In genomic region chr19:42066075-42066754, GRCh38 we compare ENCODE assay signal across 10 cellular contexts. TPM values are rescaled to one million over a fixed set of nuclear protein-coding genes. Genes with fewer than 3 reads are reported as not detected.
DNase-seq lines count a peak whose midpoint lies in the region; ATAC-seq and TF ChIP-seq lines count a peak whose summit lies in the region.
"Had no signal": no experiment of that assay in that cellular context is flagged by ENCODE, and none has a peak within 500 bp of the region (broad histone marks: within the 10 kb centered on the region; RNA-seq: fewer than 3 reads in every experiment).

No MANE protein-coding gene starts in this region.

- H3K27me3 ChIP-seq in testis = no peaks in the 10 kb centered on the region

- intact Hi-C loops in activated CD8-positive, alpha-beta T cell treated with anti-CD3 and anti-CD28 coated beads for 36 hours (cut with micrococcal nuclease) = no loop called here
- intact Hi-C loops in testis (cut with DNase I; ENCODE audit: low total_unique reads) = no loop called here

- CTCF ChIA-PET in activated CD8-positive, alpha-beta T cell treated with anti-CD3 and anti-CD28 coated beads, Interleukin-2, amount 10 ng/mL, durations not matched to agents 7 days and 5 days (lab: Charles Lee) = interaction anchor here (1.2 kb wide), 1 partner anchor 42 kb away, joined by 3 read pairs; no protein-coding TSS in a partner anchor
- CTCF ChIA-PET in activated CD8-positive, alpha-beta T cell treated with anti-CD3 and anti-CD28 coated beads for 36 hours (lab: Charles Lee) = no interaction called here
- CTCF ChIA-PET in T-cell (lab: Charles Lee) = no interaction called here

- H3K27ac ChIP-seq in testis = no peak overlapping the region

- ATAC-seq in activated CD8-positive, alpha-beta T cell treated with anti-CD3 and anti-CD28 coated beads, Interleukin-2, amount 10 ng/mL, durations not matched to agents 7 days and 5 days = no peak
- ATAC-seq in activated CD8-positive, alpha-beta T cell treated with anti-CD3 and anti-CD28 coated beads for 36 hours = no peak
- no peak for ATAC-seq in GM21360 (IDR thresholded peaks at IDR 0.05; ENCODE audit: unreplicated experiment)
- no peak for ATAC-seq in naive thymus-derived CD8-positive, alpha-beta T cell
- no peak for ATAC-seq in T-cell (replicated peaks in 1 of 4)

- H3K36me3 Mint-ChIP-seq in activated CD8-positive, alpha-beta T cell treated with anti-CD3 and anti-CD28 coated beads, Interleukin-2, amount 10 ng/mL, durations not matched to agents 7 days and 5 days (ENCODE audit: low read depth) = no peaks in the 10 kb centered on the region
- H3K36me3 Mint-ChIP-seq in activated CD8-positive, alpha-beta T cell treated with anti-CD3 and anti-CD28 coated beads for 36 hours (ENCODE audit: low read depth) = no peaks in the 10 kb centered on the region
- no peaks in the 10 kb centered on the region for H3K36me3 Mint-ChIP-seq in naive thymus-derived CD8-positive, alpha-beta T cell
- no peaks in the 10 kb centered on the region for H3K36me3 Mint-ChIP-seq in T-cell

- 62 to 67% methylated on average over 7 to 9 of the region's 9 CpGs for WGBS in testis, 2 donors

- H3K27ac Mint-ChIP-seq in activated CD8-positive, alpha-beta T cell treated with anti-CD3 and anti-CD28 coated beads, Interleukin-2, amount 10 ng/mL, durations not matched to agents 7 days and 5 days = no peak overlapping the region
- no peak overlapping the region for H3K27ac Mint-ChIP-seq in activated CD8-positive, alpha-beta T cell treated with anti-CD3 and anti-CD28 coated beads for 36 hours
- H3K27ac Mint-ChIP-seq in naive thymus-derived CD8-positive, alpha-beta T cell = no peak overlapping the region
- no peak overlapping the region for H3K27ac Mint-ChIP-seq in T-cell

- POLR2A ChIA-PET in activated CD8-positive, alpha-beta T cell treated with anti-CD3 and anti-CD28 coated beads, Interleukin-2, amount 10 ng/mL, durations not matched to agents 7 days and 5 days (lab: Charles Lee) = no interaction called here
- POLR2A ChIA-PET in activated CD8-positive, alpha-beta T cell treated with anti-CD3 and anti-CD28 coated beads for 36 hours (lab: Charles Lee) = interaction anchor here (1.1 to 1.2 kb wide), 2 partner anchors 9 to 33 kb away, joined by 3 read pairs; no protein-coding TSS in a partner anchor
- POLR2A ChIA-PET in naive thymus-derived CD8-positive, alpha-beta T cell (lab: Charles Lee) = no interaction called here
- POLR2A ChIA-PET in T-cell (lab: Charles Lee) = no interaction called here

- H3K9me3 Mint-ChIP-seq in activated CD8-positive, alpha-beta T cell treated with anti-CD3 and anti-CD28 coated beads, Interleukin-2, amount 10 ng/mL, durations not matched to agents 7 days and 5 days (ENCODE audit: insufficient read depth) = no peaks in the 10 kb centered on the region
- no peaks in the 10 kb centered on the region for H3K9me3 Mint-ChIP-seq in activated CD8-positive, alpha-beta T cell treated with anti-CD3 and anti-CD28 coated beads for 36 hours
- no peaks in the 10 kb centered on the region for H3K9me3 Mint-ChIP-seq in naive thymus-derived CD8-positive, alpha-beta T cell
- H3K9me3 Mint-ChIP-seq in T-cell = no peaks in the 10 kb centered on the region

- no peak overlapping the region for H3K4me3 Mint-ChIP-seq in activated CD8-positive, alpha-beta T cell treated with anti-CD3 and anti-CD28 coated beads, Interleukin-2, amount 10 ng/mL, durations not matched to agents 7 days and 5 days
- H3K4me3 Mint-ChIP-seq in activated CD8-positive, alpha-beta T cell treated with anti-CD3 and anti-CD28 coated beads for 36 hours = no peak overlapping the region
- no peak overlapping the region for H3K4me3 Mint-ChIP-seq in naive thymus-derived CD8-positive, alpha-beta T cell
- H3K4me3 Mint-ChIP-seq in T-cell = no peak overlapping the region

- peak; percentile 33 for DNase-seq in activated CD8-positive, alpha-beta T cell treated with anti-CD3 and anti-CD28 coated beads, Interleukin-2, amount 10 ng/mL, durations not matched to agents 7 days and 5 days
- DNase-seq in activated CD8-positive, alpha-beta T cell treated with anti-CD3 and anti-CD28 coated beads for 36 hours = no peak
- DNase-seq in NCI-H2227 treated with DMSO at 0.1 percent for 48 hours (lab: John Stamatoyannopoulos, UW) (peak; percentile 89), dermis blood vessel endothelial cell (peak; percentile 17), testis (peak; percentile 37), T-cell (no peak)
- no peak for DNase-seq in naive thymus-derived CD8-positive, alpha-beta T cell
- DNase-seq: Right ventricle myocardium superior; stimulated activated CD4-positive, alpha-beta T cell treated with anti-CD3 and anti-CD28 coated beads, Interleukin-4, amount 100 ng/mL, for 24 hours had no signal

- no peak for TF ChIP-seq CTCF in activated CD8-positive, alpha-beta T cell treated with anti-CD3 and anti-CD28 coated beads for 36 hours (IDR thresholded peaks at IDR 0.05)
- TF ChIP-seq CTCF in testis (IDR thresholded peaks at IDR 0.05) = no peak

- no peak overlapping the region for H3K4me3 ChIP-seq in testis

- no peaks in the 10 kb centered on the region for H3K36me3 ChIP-seq in testis (ENCODE audit: low read depth, missing control alignments)

- no peaks in the 10 kb centered on the region for H3K4me1 Mint-ChIP-seq in activated CD8-positive, alpha-beta T cell treated with anti-CD3 and anti-CD28 coated beads, Interleukin-2, amount 10 ng/mL, durations not matched to agents 7 days and 5 days (ENCODE audit: low read depth)
- no peaks in the 10 kb centered on the region for H3K4me1 Mint-ChIP-seq in activated CD8-positive, alpha-beta T cell treated with anti-CD3 and anti-CD28 coated beads for 36 hours (ENCODE audit: low read depth)
- peaks cover 0 to 3% (median 0%) of the 10 kb centered on the region in 4 donors for H3K4me1 Mint-ChIP-seq in naive thymus-derived CD8-positive, alpha-beta T cell
- H3K4me1 Mint-ChIP-seq in T-cell = no peaks in the 10 kb centered on the region

- H3K9me3 ChIP-seq in testis = no peaks in the 10 kb centered on the region

- peaks cover 9% of the 10 kb centered on the region for H3K27me3 Mint-ChIP-seq in activated CD8-positive, alpha-beta T cell treated with anti-CD3 and anti-CD28 coated beads, Interleukin-2, amount 10 ng/mL, durations not matched to agents 7 days and 5 days (ENCODE audit: low read depth)
- peaks cover 6% of the 10 kb centered on the region for H3K27me3 Mint-ChIP-seq in activated CD8-positive, alpha-beta T cell treated with anti-CD3 and anti-CD28 coated beads for 36 hours
- H3K27me3 Mint-ChIP-seq in naive thymus-derived CD8-positive, alpha-beta T cell = peaks cover 0 to 21% (median 13%) of the 10 kb centered on the region in 5 donors
- peaks cover 7 to 11% of the 10 kb centered on the region in 2 donors for H3K27me3 Mint-ChIP-seq in T-cell

- TF ChIP-seq POLR2A in testis (IDR thresholded peaks at IDR 0.05) = no peak

- no peaks in the 10 kb centered on the region for H3K4me1 ChIP-seq in testis

RNA-seq across cellular contexts. Expression of gene GRIK5, which starts 3.8 kb away (rescaled TPM):
- total RNA-seq in activated CD8-positive, alpha-beta T cell treated with anti-CD3 and anti-CD28 coated beads, Interleukin-2, amount 10 ng/mL, durations not matched to agents 7 days and 5 days = under 1 TPM; 0.37 to 0.73 TPM
- under 1 TPM; 0.63 to 0.95 TPM for total RNA-seq in activated CD8-positive, alpha-beta T cell treated with anti-CD3 and anti-CD28 coated beads for 36 hours
- 0.05 and 0.17 TPM in 2 replicates for total RNA-seq in dermis blood vessel endothelial cell
- 10 to 100 TPM; 43.8 to 87.4 TPM for total RNA-seq in testis
- 31.7 TPM for polyA plus RNA-seq in testis (ENCODE audit: insufficient read depth, low read depth, low replicate concordance)
- under 1 TPM; 0.25 to 0.34 TPM for total RNA-seq in naive thymus-derived CD8-positive, alpha-beta T cell
- not detected for polyA plus RNA-seq in naive thymus-derived CD8-positive, alpha-beta T cell
- 1 to 10 TPM in 3 of 5 donors, under 1 TPM in 2; 0.26 to 1.5 (median 1.3) TPM for total RNA-seq in T-cell

RNA-seq across cellular contexts. Expression of gene ZNF574, which starts 9.8 kb away (rescaled TPM):
- total RNA-seq in activated CD8-positive, alpha-beta T cell treated with anti-CD3 and anti-CD28 coated beads, Interleukin-2, amount 10 ng/mL, durations not matched to agents 7 days and 5 days = 10 to 100 TPM; 14.0 to 14.3 TPM
- total RNA-seq in activated CD8-positive, alpha-beta T cell treated with anti-CD3 and anti-CD28 coated beads for 36 hours = 10 to 100 TPM; 12.4 to 12.8 TPM
- total RNA-seq in dermis blood vessel endothelial cell (17.3 and 17.4 TPM in 2 replicates), testis (10 to 100 TPM; 63.2 to 64.8 TPM), T-cell (10 to 100 TPM; 18.4 to 27.4 (median 26.6) TPM)
- 47.4 TPM for polyA plus RNA-seq in testis (ENCODE audit: insufficient read depth, low read depth, low replicate concordance)
- total RNA-seq in naive thymus-derived CD8-positive, alpha-beta T cell = 10 to 100 TPM; 18.3 to 20.8 TPM
- polyA plus RNA-seq in naive thymus-derived CD8-positive, alpha-beta T cell = 10 to 100 TPM in 1 of 3 donors, 1 to 10 TPM in 2; 7.8 to 21.5 (median 8.0) TPM

Comparison
In these comparisons a context has a peak if more than half of its experiments do, and no peak if none do; other contexts are left out.
1. DNase-seq: peak in activated CD8-positive, alpha-beta T cell treated with anti-CD3 and anti-CD28 coated beads, Interleukin-2, amount 10 ng/mL, durations not matched to agents 7 days and 5 days (single experiment), NCI-H2227 treated with DMSO at 0.1 percent for 48 hours (single experiment), dermis blood vessel endothelial cell (single experiment) and testis (single experiment); none in activated CD8-positive, alpha-beta T cell treated with anti-CD3 and anti-CD28 coated beads for 36 hours (single experiment), naive thymus-derived CD8-positive, alpha-beta T cell (0 of 10) and T-cell (0 of 34).
2. RNA of gene GRIK5, which starts 3.8 kb away (total RNA-seq): 43.8 to 87.4 TPM in testis; 0.26 to 1.5 TPM in T-cell, 0.63 to 0.95 TPM in activated CD8-positive, alpha-beta T cell treated with anti-CD3 and anti-CD28 coated beads for 36 hours, 0.37 to 0.73 TPM in activated CD8-positive, alpha-beta T cell treated with anti-CD3 and anti-CD28 coated beads, Interleukin-2, amount 10 ng/mL, durations not matched to agents 7 days and 5 days, 0.25 to 0.34 TPM in naive thymus-derived CD8-positive, alpha-beta T cell and 0.05 to 0.17 TPM in dermis blood vessel endothelial cell; every median in the first group is over 10 times any median in the second.